8 cellular contexts compared by ENCODE assay signal in the genomic region with DNA sequence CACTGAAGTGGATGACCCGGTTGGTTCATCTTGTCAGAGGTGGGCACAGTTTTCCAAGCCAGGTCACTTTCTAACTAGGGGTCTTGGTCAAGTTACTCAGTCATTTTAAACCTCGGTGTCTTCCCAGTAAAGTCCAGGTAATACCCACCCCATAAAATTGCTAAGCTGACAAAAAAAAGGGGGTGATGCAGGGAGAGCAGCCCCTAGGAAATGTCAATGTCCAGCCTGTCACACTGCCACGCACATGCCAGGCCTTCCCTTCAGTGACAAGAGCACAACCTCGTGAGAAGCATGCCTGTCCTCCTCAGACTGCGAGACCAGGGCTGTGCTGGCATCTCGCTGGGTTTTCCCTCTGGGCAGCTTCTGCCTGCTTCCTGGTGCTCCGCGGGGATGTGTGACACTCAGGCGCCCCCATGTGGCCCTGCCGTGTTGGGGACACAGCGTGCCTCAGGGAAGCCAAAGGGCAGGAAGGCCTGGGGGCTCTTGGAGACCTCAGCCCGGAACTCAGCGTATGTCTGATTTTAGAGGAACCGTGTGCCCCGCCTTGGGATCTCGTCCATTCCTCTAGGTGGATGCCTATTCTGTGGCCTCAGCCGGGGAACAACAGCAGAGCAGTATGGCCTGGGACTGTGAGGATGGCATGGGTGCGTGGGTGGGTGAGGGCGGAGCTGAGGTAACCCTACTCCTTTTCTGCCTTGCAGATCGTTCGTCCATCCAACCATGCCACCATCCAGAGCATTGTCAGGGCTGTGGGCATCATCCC. TPM values are rescaled to one million over a fixed set of nuclear protein-coding genes. Genes with fewer than 3 reads are reported as not detected.
A peak's percentile ranks its signal among the peaks of the same experiment; 100 is the strongest.
DNase-seq lines count a peak whose midpoint lies in the region; ATAC-seq, FAIRE-seq and TF ChIP-seq lines count a peak whose summit lies in the region.

No MANE protein-coding gene starts in this region.

- no peaks in the 10 kb centered on the region for H3K9me1 ChIP-seq in keratinocyte (ENCODE audit: control insufficient read depth, extremely low read depth, insufficient read depth, low read length)

- intact Hi-C loops in mammary epithelial cell (cut with micrococcal nuclease) = loop anchor here (1.0 kb wide), 1 partner anchor 288 kb away; no protein-coding TSS in a partner anchor

- H3K79me2 ChIP-seq in mammary epithelial cell (ENCODE audit: insufficient read depth, low read length) (no peaks in the 10 kb centered on the region), keratinocyte (ENCODE audit: control insufficient read depth, insufficient read depth, low read length) (no peaks in the 10 kb centered on the region)

- BruUV-seq in mammary epithelial cell (replicated peaks; lab: Mats Ljungman, UMichigan) = no TSS peak

- dilution Hi-C loops in mammary epithelial cell (cut with HindIII; ENCODE audit: low sequenced_read_pairs) = no loop called here
- dilution Hi-C loops in keratinocyte (cut with MboI; ENCODE audit: extremely low pct_ligation_motif_present, low sequenced_read_pairs) = no loop called here

- ATAC-seq in HG03045 (IDR thresholded peaks at IDR 0.05; ENCODE audit: unreplicated experiment) = no peak

- H3K4me3 ChIP-seq in HAP-1 (no peak overlapping the region), mammary epithelial cell (replicated peaks in 1 of 3; ENCODE audit: insufficient read depth in 1 of 3, low read depth in 2 of 3, low read length in 3 of 3) (no peak overlapping the region), keratinocyte (ENCODE audit: control insufficient read depth in 2 of 3, extremely low read depth in 1 of 3, insufficient read depth in 2 of 3, low read depth in 1 of 3, low read length in 3 of 3) (no peak overlapping the region)

- H2AFZ ChIP-seq in mammary epithelial cell (ENCODE audit: low read depth, low read length) = no peak overlapping the region
- H2AFZ ChIP-seq in keratinocyte (ENCODE audit: control insufficient read depth, low read length) = no peak overlapping the region

- H3K36me3 ChIP-seq in HAP-1 (replicated peaks) = no peaks in the 10 kb centered on the region
- no peaks in the 10 kb centered on the region for H3K36me3 ChIP-seq in mammary epithelial cell (ENCODE audit: insufficient read depth, low read length)
- no peaks in the 10 kb centered on the region for H3K36me3 ChIP-seq in keratinocyte (ENCODE audit: control insufficient read depth in 2 of 2, extremely low read depth in 1 of 2, insufficient read depth in 2 of 2, low read length in 2 of 2)

- in situ Hi-C loops in HAP-1 (cut with MboI; ENCODE audit: low sequenced_read_pairs) = no loop called here
- in situ Hi-C loops in mammary epithelial cell (cut with MboI; ENCODE audit: low sequenced_read_pairs in 2 of 2) = loop anchor here in 1 of 2 donors (10.0 kb wide), 1 partner anchor 257 kb away; no protein-coding TSS in a partner anchor

- H3K4me1 ChIP-seq in HAP-1 (no peaks in the 10 kb centered on the region), mammary epithelial cell (ENCODE audit: insufficient read depth, low read length) (no peaks in the 10 kb centered on the region), keratinocyte (ENCODE audit: control insufficient read depth, extremely low read depth, insufficient read depth, low read length) (peaks cover 5% of the 10 kb centered on the region)

- H3K27ac ChIP-seq in mammary epithelial cell (ENCODE audit: insufficient read depth, low read depth, low read length) = no peak overlapping the region
- no peak overlapping the region for H3K27ac ChIP-seq in keratinocyte (ENCODE audit: control insufficient read depth, insufficient read depth, low read length)

- H3K4me2 ChIP-seq in mammary epithelial cell (ENCODE audit: insufficient read depth, low read depth, low read length) = no peak overlapping the region
- H3K4me2 ChIP-seq in keratinocyte (ENCODE audit: control insufficient read depth, extremely low read depth, insufficient read depth, low read depth, low read length) = no peak overlapping the region

- FAIRE-seq in keratinocyte (lab: Jason Lieb, UNC) = no peak

- no peaks in the 10 kb centered on the region for H3K9me3 ChIP-seq in HAP-1
- no peaks in the 10 kb centered on the region for H3K9me3 ChIP-seq in mammary epithelial cell (replicated peaks; ENCODE audit: insufficient read depth, low read length)
- H3K9me3 ChIP-seq in keratinocyte (ENCODE audit: control insufficient read depth, low read depth, low read length) = no peaks in the 10 kb centered on the region

- CTCF ChIA-PET in mammary epithelial cell (lab: Charles Lee; ENCODE audit: low non-redundant PET) = interaction anchor here (0.6 to 1.0 kb wide), 4 partner anchors 70 to 288 kb away, joined by 3 to 14 read pairs (median 4); no protein-coding TSS in a partner anchor

- no peaks in the 10 kb centered on the region for H4K20me1 ChIP-seq in mammary epithelial cell (ENCODE audit: insufficient read depth, low read length)
- H4K20me1 ChIP-seq in keratinocyte (ENCODE audit: control insufficient read depth, extremely low read depth, insufficient read depth, low read length) = no peaks in the 10 kb centered on the region

- peak; percentile 73 for DNase-seq in DMS53 treated with DMSO at 0.1 percent for 48 hours (lab: John Stamatoyannopoulos, UW; ENCODE audit: unreplicated experiment)
- DNase-seq in HAP-1 (ENCODE audit: low spot score in 2 of 2) = peak; percentile 36 to 84
- peak; percentile 45 for DNase-seq in NCI-H2029 (lab: John Stamatoyannopoulos, UW)
- peak; percentile 51 to 67 (median 56) for DNase-seq in activated CD4-positive, CD25-positive, alpha-beta regulatory T cell (lab: John Stamatoyannopoulos, UW)
- peak; percentile 54 for DNase-seq in mammary epithelial cell
- no peak for DNase-seq in keratinocyte (ENCODE audit: low read depth, low spot score)
- peak; percentile 63 to 79 (median 71) for DNase-seq in stimulated activated CD4-positive, alpha-beta T cell treated with anti-CD3 and anti-CD28 coated beads, Interleukin-1b, Interleukin-23, amount 100 ng/mL, for 24 hours (ENCODE audit: low read depth in 4 of 4, low spot score in 1 of 4)

- H3K27me3 ChIP-seq in HAP-1 (ENCODE audit: low read depth) = no peaks in the 10 kb centered on the region
- peaks cover 3% of the 10 kb centered on the region for H3K27me3 ChIP-seq in mammary epithelial cell (ENCODE audit: insufficient read depth, low read length)
- H3K27me3 ChIP-seq in keratinocyte (ENCODE audit: control insufficient read depth, extremely low read depth, insufficient read depth, low read length) = peaks cover 9% of the 10 kb centered on the region

- TF ChIP-seq CTCF in mammary epithelial cell (conservative IDR thresholded peaks at IDR 0.05 in 1 of 2, IDR thresholded peaks at IDR 0.05 in 1 of 2; ENCODE audit: extremely low read depth in 1 of 2, insufficient read depth in 1 of 2, low read depth in 1 of 2, low read length in 2 of 2) (peak; percentile 76 to 96), keratinocyte (optimal IDR thresholded peaks at IDR 0.05 in 1 of 3, IDR thresholded peaks at IDR 0.05 in 1 of 3, conservative IDR thresholded peaks at IDR 0.05 in 1 of 3; ENCODE audit: extremely low read depth in 1 of 3, insufficient read depth in 2 of 3, low read length in 3 of 3) (peak; percentile 77 to 92 (median 88))

- 16% methylated on average over 12 of the region's 21 CpGs for WGBS in mammary epithelial cell (ENCODE audit: low coverage, missing lambda C conversion rate)

- no peak overlapping the region for H3K9ac ChIP-seq in mammary epithelial cell (ENCODE audit: insufficient read depth, low read length)
- H3K9ac ChIP-seq in keratinocyte (ENCODE audit: control insufficient read depth, extremely low read depth, insufficient read depth, low read length) = no peak overlapping the region

RNA-seq across cellular contexts. Expression of a gene that starts 10.2 kb away (rescaled TPM):
- total RNA-seq in mammary epithelial cell = not detected
- polyA plus RNA-seq in mammary epithelial cell (not detected), keratinocyte (not detected in 3 replicates)
- polyA minus RNA-seq in mammary epithelial cell (not detected), keratinocyte (not detected in 3 replicates)
- polyA plus RNA-seq in keratinocyte (2011; ENCODE audit: low read depth) = not detected
- polyA plus RNA-seq in keratinocyte (2011; cell fraction: cytosol; rRNA removed) = not detected in 2 replicates
- polyA plus RNA-seq in keratinocyte (2011; cell fraction: nucleus; rRNA removed) = not detected in 2 replicates
- not detected in 2 replicates for polyA plus RNA-seq in keratinocyte (2012; ENCODE audit: low replicate concordance)
- polyA minus RNA-seq in keratinocyte (2011; cell fraction: cytosol; rRNA and poly(A)+ RNA removed) = not detected
- not detected in 2 replicates for polyA minus RNA-seq in keratinocyte (2011; cell fraction: nucleus; rRNA and poly(A)+ RNA removed)

RNA-seq across cellular contexts. Expression of a gene that starts 12.1 kb away (rescaled TPM):
- not detected for total RNA-seq in mammary epithelial cell
- not detected for polyA plus RNA-seq in mammary epithelial cell
- not detected for polyA minus RNA-seq in mammary epithelial cell
- polyA plus RNA-seq in keratinocyte = not detected in 3 replicates
- not detected for polyA plus RNA-seq in keratinocyte (2011; ENCODE audit: low read depth)
- polyA plus RNA-seq in keratinocyte (2011; cell fraction: cytosol; rRNA removed) = not detected in 2 replicates
- polyA plus RNA-seq in keratinocyte (2011; cell fraction: nucleus; rRNA removed) = not detected in 2 replicates
- not detected in 2 replicates for polyA plus RNA-seq in keratinocyte (2012; ENCODE audit: low replicate concordance)
- 0.13 TPM in 1 of 3 replicates, not detected in the others for polyA minus RNA-seq in keratinocyte
- polyA minus RNA-seq in keratinocyte (2011; cell fraction: cytosol; rRNA and poly(A)+ RNA removed) = not detected
- polyA minus RNA-seq in keratinocyte (2011; cell fraction: nucleus; rRNA and poly(A)+ RNA removed) = not detected in 2 replicates

RNA-seq across cellular contexts. Expression of a gene that starts 36.1 kb away (rescaled TPM):
- not detected for total RNA-seq in mammary epithelial cell
- polyA plus RNA-seq in mammary epithelial cell (not detected), keratinocyte (not detected in 3 replicates)
- polyA minus RNA-seq in mammary epithelial cell (not detected), keratinocyte (not detected in 3 replicates)
- not detected for polyA plus RNA-seq in keratinocyte (2011; ENCODE audit: low read depth)
- polyA plus RNA-seq in keratinocyte (2011; cell fraction: cytosol; rRNA removed) = not detected in 2 replicates
- polyA plus RNA-seq in keratinocyte (2011; cell fraction: nucleus; rRNA removed) = not detected in 2 replicates
- not detected in 2 replicates for polyA plus RNA-seq in keratinocyte (2012; ENCODE audit: low replicate concordance)
- polyA minus RNA-seq in keratinocyte (2011; cell fraction: cytosol; rRNA and poly(A)+ RNA removed) = not detected
- not detected in 2 replicates for polyA minus RNA-seq in keratinocyte (2011; cell fraction: nucleus; rRNA and poly(A)+ RNA removed)
